ENCODE assay signal across 8 cellular contexts in the genomic region with DNA sequence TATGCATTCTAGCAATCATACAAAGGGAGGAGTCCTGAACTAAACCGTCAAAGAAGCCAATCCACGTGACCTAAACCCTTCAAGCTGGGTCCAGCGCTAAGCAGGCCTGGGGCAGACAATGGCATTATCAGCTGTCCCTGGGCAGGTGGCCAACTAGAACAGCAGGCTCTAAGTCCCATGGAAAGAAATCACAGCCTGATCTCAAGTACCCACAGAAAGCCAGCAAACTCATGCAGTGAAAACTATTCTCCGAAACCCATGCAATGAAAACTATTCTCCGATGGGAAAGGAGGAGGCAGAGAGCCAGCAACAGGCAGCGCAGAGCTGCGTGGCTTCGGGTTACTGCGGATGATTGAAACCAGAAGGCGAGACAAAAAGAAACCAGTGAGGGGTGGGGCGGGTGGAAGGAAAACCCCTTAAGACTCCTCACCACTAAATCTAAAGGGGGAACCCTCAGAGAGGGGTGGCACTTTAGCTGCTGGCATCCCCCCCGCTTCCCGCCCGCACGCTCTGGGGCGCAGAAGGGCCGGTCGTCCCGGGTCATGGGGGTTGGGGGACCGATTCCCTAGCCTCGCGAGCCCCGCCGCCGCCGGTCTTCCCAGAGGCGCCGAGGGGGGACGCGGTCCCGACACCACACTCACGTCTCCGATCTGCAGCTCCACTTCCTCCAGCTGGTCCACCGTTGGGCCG. TPM values are rescaled to one million over a fixed set of nuclear protein-coding genes. Genes with fewer than 3 reads are reported as not detected.
DNase-seq lines count a peak whose midpoint lies in the region; ATAC-seq lines count a peak whose summit lies in the region.

No MANE protein-coding gene starts in this region.

- peak overlapping the region; percentile 91 to 97 (median 93) for H3K4me3 Mint-ChIP-seq in CD8-positive, alpha-beta memory T cell
- H3K4me3 Mint-ChIP-seq in activated T-cell treated with anti-CD3 and anti-CD28 coated beads, Interleukin-2, amount 50 U/mL, for 72 hours = peak overlapping the region; percentile 93 to 95
- peak overlapping the region; percentile 84 to 99 (median 94) for H3K4me3 Mint-ChIP-seq in naive B cell

- POLR2A ChIA-PET in CD8-positive, alpha-beta memory T cell (lab: Charles Lee) = no interaction called here

- peaks cover 0 to 14% (median 2%) of the 10 kb centered on the region in 3 donors for H3K36me3 Mint-ChIP-seq in CD8-positive, alpha-beta memory T cell
- peaks cover 6 to 8% of the 10 kb centered on the region in 2 donors for H3K36me3 Mint-ChIP-seq in activated T-cell treated with anti-CD3 and anti-CD28 coated beads, Interleukin-2, amount 50 U/mL, for 72 hours (ENCODE audit: insufficient read depth in 2 of 2)
- no peaks in the 10 kb centered on the region for H3K36me3 Mint-ChIP-seq in naive B cell

- H3K9me3 Mint-ChIP-seq in CD8-positive, alpha-beta memory T cell = no peaks in the 10 kb centered on the region
- no peaks in the 10 kb centered on the region for H3K9me3 Mint-ChIP-seq in activated T-cell treated with anti-CD3 and anti-CD28 coated beads, Interleukin-2, amount 50 U/mL, for 72 hours
- H3K9me3 Mint-ChIP-seq in naive B cell = no peaks in the 10 kb centered on the region

- H3K4me1 ChIP-seq in CD8-positive, alpha-beta memory T cell (ENCODE audit: insufficient read depth, low read length) = peaks cover 15% of the 10 kb centered on the region

- no peaks in the 10 kb centered on the region for H3K36me3 ChIP-seq in CD8-positive, alpha-beta memory T cell (ENCODE audit: insufficient read depth, low read length)

- peak; percentile 39 to 77 (median 64) for DNase-seq in CD8-positive, alpha-beta memory T cell
- DNase-seq in NOMO-1 treated with dmso at 0.1 percent for 144 hours (lab: John Stamatoyannopoulos, UW; ENCODE audit: unreplicated experiment) (peak; percentile 18), fibroblast of gingiva (ENCODE audit: low read depth) (peak; percentile 92), naive B cell (peak; percentile 70)
- peak; percentile 70 to 79 for DNase-seq in activated T-cell treated with anti-CD3 and anti-CD28 coated beads, Interleukin-2, amount 50 U/mL, for 72 hours
- peak; percentile 41 to 67 (median 56) for DNase-seq in stimulated activated naive CD4-positive, alpha-beta T cell (lab: John Stamatoyannopoulos, UW)

- H3K27ac ChIP-seq in CD8-positive, alpha-beta memory T cell (ENCODE audit: low read depth, low read length) = peak overlapping the region; percentile 91

- H3K4me3 ChIP-seq in CD8-positive, alpha-beta memory T cell (ENCODE audit: low read length) = peak overlapping the region; percentile 77

- CTCF ChIA-PET in CD8-positive, alpha-beta memory T cell (lab: Charles Lee) = no interaction called here

- peaks cover 0 to 3% of the 10 kb centered on the region in 2 donors for H3K27me3 Mint-ChIP-seq in CD8-positive, alpha-beta memory T cell
- H3K27me3 Mint-ChIP-seq in activated T-cell treated with anti-CD3 and anti-CD28 coated beads, Interleukin-2, amount 50 U/mL, for 72 hours (ENCODE audit: low read depth) = no peaks in the 10 kb centered on the region
- H3K27me3 Mint-ChIP-seq in naive B cell = no peaks in the 10 kb centered on the region

- ATAC-seq in GM19395 (IDR thresholded peaks at IDR 0.05; ENCODE audit: unreplicated experiment) (peak; percentile 42), HG03521 (IDR thresholded peaks at IDR 0.05; ENCODE audit: unreplicated experiment) (peak; percentile 15), naive B cell (ENCODE audit: low read depth in 2 of 2) (peak; percentile 44 to 50)
- ATAC-seq in activated T-cell treated with anti-CD3 and anti-CD28 coated beads, Interleukin-2, amount 50 U/mL, for 72 hours (replicated peaks in 1 of 2) = peak; percentile 46

- H3K9me3 ChIP-seq in CD8-positive, alpha-beta memory T cell (ENCODE audit: low read length) = no peaks in the 10 kb centered on the region

- peak overlapping the region; percentile 87 to 100 (median 98) for H3K27ac Mint-ChIP-seq in CD8-positive, alpha-beta memory T cell
- peak overlapping the region; percentile 93 for H3K27ac Mint-ChIP-seq in activated T-cell treated with anti-CD3 and anti-CD28 coated beads, Interleukin-2, amount 50 U/mL, for 72 hours
- H3K27ac Mint-ChIP-seq in naive B cell = peak overlapping the region; percentile 88 to 98 (median 96)

- H3K4me1 Mint-ChIP-seq in CD8-positive, alpha-beta memory T cell = peaks cover 20 to 38% (median 26%) of the 10 kb centered on the region in 3 donors
- H3K4me1 Mint-ChIP-seq in activated T-cell treated with anti-CD3 and anti-CD28 coated beads, Interleukin-2, amount 50 U/mL, for 72 hours (ENCODE audit: low read depth) = peaks cover 25% of the 10 kb centered on the region
- H3K4me1 Mint-ChIP-seq in naive B cell = peaks cover 10 to 23% (median 14%) of the 10 kb centered on the region in 3 donors

- no peaks in the 10 kb centered on the region for H3K27me3 ChIP-seq in CD8-positive, alpha-beta memory T cell (ENCODE audit: insufficient read depth, low read length, poor library complexity, severe bottlenecking)

RNA-seq across cellular contexts. Expression of gene C4orf46, which starts 0.6 kb away (rescaled TPM):
- total RNA-seq in CD8-positive, alpha-beta memory T cell = 10 to 100 TPM; 20.0 to 22.0 TPM
- polyA plus RNA-seq in CD8-positive, alpha-beta memory T cell = 5.7 TPM
- 10 to 100 TPM; 22.7 to 26.2 TPM for total RNA-seq in activated T-cell treated with anti-CD3 and anti-CD28 coated beads, Interleukin-2, amount 50 U/mL, for 72 hours
- 1 to 10 TPM; 4.6 to 7.2 (median 5.6) TPM for polyA plus RNA-seq in naive B cell (ENCODE audit: low read depth in 6 of 6)

RNA-seq across cellular contexts. Expression of gene ETFDH, which starts 1.0 kb away (rescaled TPM):
- 10 to 100 TPM; 21.9 to 22.1 TPM for total RNA-seq in CD8-positive, alpha-beta memory T cell
- polyA plus RNA-seq in CD8-positive, alpha-beta memory T cell = 4.4 TPM
- total RNA-seq in activated T-cell treated with anti-CD3 and anti-CD28 coated beads, Interleukin-2, amount 50 U/mL, for 72 hours = 10 to 100 TPM; 30.2 to 38.0 TPM
- 1 to 10 TPM; 2.1 to 8.0 (median 5.5) TPM for polyA plus RNA-seq in naive B cell (ENCODE audit: low read depth in 6 of 6)

RNA-seq across cellular contexts. Expression of gene PPID, which starts 52.1 kb away (rescaled TPM):
- 10 to 100 TPM; 58.9 to 66.8 TPM for total RNA-seq in CD8-positive, alpha-beta memory T cell
- polyA plus RNA-seq in CD8-positive, alpha-beta memory T cell = 61.2 TPM
- total RNA-seq in activated T-cell treated with anti-CD3 and anti-CD28 coated beads, Interleukin-2, amount 50 U/mL, for 72 hours = 10 to 100 TPM; 50.6 to 52.0 TPM
- polyA plus RNA-seq in naive B cell (ENCODE audit: low read depth in 6 of 6) = 10 to 100 TPM; 30.5 to 49.0 (median 46.0) TPM

Comparison
In these comparisons a context has a peak if more than half of its experiments do, and no peak if none do; other contexts are left out.
1. Peak in every context shown above with its lines: DNase-seq, ATAC-seq, H3K4me3 ChIP-seq and H3K27ac ChIP-seq.
2. DNase-seq: peak in every context shown above with its lines; median percentile 92 in fibroblast of gingiva; 74 in activated T-cell treated with anti-CD3 and anti-CD28 coated beads, Interleukin-2, amount 50 U/mL, for 72 hours; 70 in naive B cell; 64 in CD8-positive, alpha-beta memory T cell; 56 in stimulated activated naive CD4-positive, alpha-beta T cell; 18 in NOMO-1 treated with dmso at 0.1 percent for 144 hours.